Comparison of ENCODE assay signal across 19 cellular contexts in the genomic region with DNA sequence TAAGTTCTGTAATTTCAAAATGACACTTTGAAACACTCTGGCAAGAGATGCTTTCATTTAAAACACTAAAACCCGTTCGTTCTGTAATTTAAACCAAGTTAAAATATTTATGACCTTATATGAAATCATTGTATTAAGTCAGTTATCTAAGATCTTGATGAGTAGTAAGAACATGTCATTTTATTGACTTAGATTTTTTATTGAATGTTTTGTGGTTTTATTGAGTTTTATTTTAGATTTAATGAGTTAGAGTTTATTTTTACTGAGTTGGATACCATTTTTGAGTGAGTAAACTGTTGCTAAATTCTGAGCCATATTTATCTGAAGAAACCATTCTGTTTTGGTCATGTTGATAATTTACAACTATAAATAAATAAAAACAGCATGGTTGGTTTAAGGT.
DNase-seq lines count a peak whose midpoint lies in the region; ATAC-seq, FAIRE-seq and TF ChIP-seq lines count a peak whose summit lies in the region.
"Had no signal": no experiment of that assay in that cellular context is flagged by ENCODE, and none has a peak within 500 bp of the region (broad histone marks: within the 10 kb centered on the region; RNA-seq: fewer than 3 reads in every experiment).

No MANE protein-coding gene starts in this region.

- H3K36me3 ChIP-seq in BJ (ENCODE audit: control insufficient read depth, insufficient read depth, low read length) (no peaks in the 10 kb centered on the region), small intestine (ENCODE audit: control insufficient read depth in 2 of 2, insufficient read depth in 2 of 2, low read length in 2 of 2) (no peaks in the 10 kb centered on the region)
- H3K36me3 ChIP-seq: BLaER1 had no signal

- H3K9me3 ChIP-seq in small intestine (ENCODE audit: control insufficient read depth, low read depth): no peaks in the 10 kb centered on the region
- H3K9me3 ChIP-seq: A549, BLaER1 had no signal

- peak; percentile 57 for FAIRE-seq in colon (lab: Jason Lieb, UNC)
- FAIRE-seq in small intestine (lab: Jason Lieb, UNC): peak; percentile 23
- FAIRE-seq: A549, H1, HTR-8/SVneo had no signal

- H3K4me1 Mint-ChIP-seq in activated T-cell treated with anti-CD3 and anti-CD28 coated beads, Interleukin-2, amount 50 U/mL, for 4 hours (ENCODE audit: low read depth): peaks cover 10% of the 10 kb centered on the region
- H3K4me1 Mint-ChIP-seq: H9 had no signal

- 57 to 71% (median 63%) methylated on average over 2 of the region's 2 CpGs for WGBS in small intestine, 3 donors

- no peak for ATAC-seq in HG02970 (IDR thresholded peaks at IDR 0.05; ENCODE audit: low FRiP score, unreplicated experiment)
- ATAC-seq in activated T-cell treated with anti-CD3 and anti-CD28 coated beads, Interleukin-2, amount 50 U/mL, for 4 hours: no peak
- ATAC-seq: A549 had no signal

- H3K4me3 ChIP-seq in BJ (ENCODE audit: low read depth, low read length) (no peak overlapping the region), small intestine (ENCODE audit: low read depth in 1 of 2, low read length in 2 of 2) (no peak overlapping the region)
- H3K4me3 ChIP-seq: A549, BLaER1 had no signal

- H3K27me3 Mint-ChIP-seq in activated T-cell treated with anti-CD3 and anti-CD28 coated beads, Interleukin-2, amount 50 U/mL, for 4 hours (ENCODE audit: low read depth): peaks cover 11% of the 10 kb centered on the region

- CTCF ChIA-PET in BJ (lab: Yijun Ruan, JAX): no interaction called here

- no peaks in the 10 kb centered on the region for H3K36me3 Mint-ChIP-seq in activated T-cell treated with anti-CD3 and anti-CD28 coated beads, Interleukin-2, amount 50 U/mL, for 4 hours (ENCODE audit: insufficient read depth)
- H3K36me3 Mint-ChIP-seq: CD4-positive, alpha-beta memory T cell had no signal

- no peak overlapping the region for H3K4me3 Mint-ChIP-seq in activated T-cell treated with anti-CD3 and anti-CD28 coated beads, Interleukin-2, amount 50 U/mL, for 4 hours
- H3K4me3 Mint-ChIP-seq: CD14-positive monocyte; CD4-positive, alpha-beta memory T cell; H9 had no signal

- no peak overlapping the region for H3K27ac ChIP-seq in small intestine (ENCODE audit: low read depth in 1 of 2, low read length in 1 of 2)
- H3K27ac ChIP-seq: 22Rv1, A549, BLaER1 had no signal

- peaks cover 5 to 9% of the 10 kb centered on the region in 2 donors for H3K4me1 ChIP-seq in small intestine (ENCODE audit: control insufficient read depth in 2 of 2, insufficient read depth in 1 of 2, low read depth in 1 of 2, low read length in 1 of 2)

- H3K27me3 ChIP-seq in BJ (ENCODE audit: control insufficient read depth, insufficient read depth, low read length): no peaks in the 10 kb centered on the region
- H3K27me3 ChIP-seq in small intestine (ENCODE audit: control insufficient read depth in 2 of 2, insufficient read depth in 2 of 2, low read length in 2 of 2): no peaks in the 10 kb centered on the region
- H3K27me3 ChIP-seq: BLaER1 had no signal

- no peak for TF ChIP-seq CTCF in BJ (IDR thresholded peaks at IDR 0.05; ENCODE audit: insufficient read depth, low read depth, low read length)

- DNase-seq in BJ (ENCODE audit: low read depth) (peak; percentile 50), M059J (ENCODE audit: low read depth) (peak; percentile 27), small intestine (no peak), head of caudate nucleus (no peak)
- no peak for DNase-seq in activated T-cell treated with anti-CD3 and anti-CD28 coated beads, Interleukin-2, amount 50 U/mL, for 4 hours
- DNase-seq: AML-193; CD4-positive, alpha-beta memory T cell; DMS79 treated with DMSO at 0.1 percent for 48 hours; GF-D8; H9; IMR-90 had no signal

- no peaks in the 10 kb centered on the region for H3K9me3 Mint-ChIP-seq in activated T-cell treated with anti-CD3 and anti-CD28 coated beads, Interleukin-2, amount 50 U/mL, for 4 hours
- H3K9me3 Mint-ChIP-seq: H9 had no signal

- intact Hi-C loops in head of caudate nucleus (cut with DNase I): no loop called here

- POLR2A ChIA-PET in BJ (lab: Charles Lee): no interaction called here

Comparison
In these comparisons a context has a peak if more than half of its experiments do, and no peak if none do; other contexts are left out.
1. DNase-seq: peak in BJ (single experiment) and M059J (single experiment); none in small intestine (single experiment), head of caudate nucleus (0 of 42) and activated T-cell treated with anti-CD3 and anti-CD28 coated beads, Interleukin-2, amount 50 U/mL, for 4 hours (single experiment).